In the genomic region with DNA sequence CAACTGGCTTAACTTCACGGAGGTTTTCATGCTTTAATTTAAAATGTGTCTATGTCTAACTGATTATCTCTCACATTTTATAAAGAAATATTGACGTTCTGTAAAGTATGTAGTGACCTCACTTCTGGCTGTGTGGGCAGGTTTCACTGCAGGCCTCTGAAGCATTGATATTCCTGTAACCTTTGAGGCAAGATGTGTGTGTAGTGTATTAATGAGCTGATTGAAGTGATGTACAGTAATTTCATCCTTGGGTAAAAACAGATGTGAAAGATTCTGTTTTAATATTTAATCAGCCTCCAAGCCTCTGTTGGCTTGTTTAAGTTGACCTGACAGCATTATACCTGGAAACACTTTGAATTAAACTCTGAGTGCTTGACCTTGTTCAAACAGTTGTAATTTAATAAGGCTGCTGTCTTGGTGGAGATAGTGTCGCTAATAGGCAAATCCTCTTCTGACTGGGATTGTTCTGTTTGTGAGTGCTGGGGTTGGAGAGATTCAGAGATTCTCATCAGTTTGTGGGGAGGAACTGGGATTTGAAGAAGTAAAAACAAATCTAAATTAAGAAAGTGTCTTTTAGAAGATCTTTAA, we compare ENCODE assay signal across 17 cellular contexts.
DNase-seq lines count a peak whose midpoint lies in the region; ATAC-seq and TF ChIP-seq lines count a peak whose summit lies in the region.
"Had no signal": no experiment of that assay in that cellular context is flagged by ENCODE, and none has a peak within 500 bp of the region (broad histone marks: within the 10 kb centered on the region; RNA-seq: fewer than 3 reads in every experiment).

No MANE protein-coding gene starts in this region.

- H3K27ac ChIP-seq in body of pancreas = peak overlapping the region in 1 of 4 donors; percentile 17
- H3K27ac ChIP-seq: vagina had no signal

- peaks cover 39% of the 10 kb centered on the region for H3K4me1 ChIP-seq in body of pancreas

- 20 to 24% methylated on average over 3 of the region's 3 CpGs for WGBS in body of pancreas, 2 donors

- no peaks in the 10 kb centered on the region for H3K27me3 Mint-ChIP-seq in activated CD4-positive, alpha-beta memory T cell treated with anti-CD3 and anti-CD28 coated beads for 36 hours
- H3K27me3 Mint-ChIP-seq in activated CD4-positive, alpha-beta memory T cell treated with anti-CD3 and anti-CD28 coated beads, Interleukin-2, amount 10 ng/mL, durations not matched to agents 7 days and 5 days = no peaks in the 10 kb centered on the region
- no peaks in the 10 kb centered on the region for H3K27me3 Mint-ChIP-seq in stimulated activated naive CD8-positive, alpha-beta T cell treated with anti-CD3 and anti-CD28 coated beads, Interleukin-15, amount 100 ng/mL, for 72 hours
- H3K27me3 Mint-ChIP-seq: memory B cell; stimulated activated naive CD8-positive, alpha-beta T cell treated with anti-CD3 and anti-CD28 coated beads, Interleukin-15, Interleukin-2, amounts not matched to agents 100 ng/mL and 50 ng/mL, for 24 hours had no signal

- no peaks in the 10 kb centered on the region for H3K36me3 ChIP-seq in body of pancreas (replicated peaks in 1 of 2; ENCODE audit: insufficient read depth in 1 of 2, low read depth in 2 of 2)
- H3K36me3 ChIP-seq: vagina had no signal

- peaks cover 58% of the 10 kb centered on the region for H3K4me1 Mint-ChIP-seq in activated CD4-positive, alpha-beta memory T cell treated with anti-CD3 and anti-CD28 coated beads for 36 hours (ENCODE audit: low read depth)
- H3K4me1 Mint-ChIP-seq in activated CD4-positive, alpha-beta memory T cell treated with anti-CD3 and anti-CD28 coated beads, Interleukin-2, amount 10 ng/mL, durations not matched to agents 7 days and 5 days = peaks cover 46% of the 10 kb centered on the region
- peaks cover 82% of the 10 kb centered on the region for H3K4me1 Mint-ChIP-seq in stimulated activated naive CD8-positive, alpha-beta T cell treated with anti-CD3 and anti-CD28 coated beads, Interleukin-15, amount 100 ng/mL, for 72 hours

- CTCF ChIA-PET in activated CD4-positive, alpha-beta memory T cell treated with anti-CD3 and anti-CD28 coated beads for 36 hours (lab: Charles Lee) = no interaction called here
- CTCF ChIA-PET in activated CD4-positive, alpha-beta memory T cell treated with anti-CD3 and anti-CD28 coated beads, Interleukin-2, amount 10 ng/mL, durations not matched to agents 7 days and 5 days (lab: Charles Lee) = no interaction called here

- TF ChIP-seq CTCF in body of pancreas (IDR thresholded peaks at IDR 0.05) = no peak

- no peaks in the 10 kb centered on the region for H3K36me3 Mint-ChIP-seq in activated CD4-positive, alpha-beta memory T cell treated with anti-CD3 and anti-CD28 coated beads for 36 hours
- H3K36me3 Mint-ChIP-seq in activated CD4-positive, alpha-beta memory T cell treated with anti-CD3 and anti-CD28 coated beads, Interleukin-2, amount 10 ng/mL, durations not matched to agents 7 days and 5 days (ENCODE audit: low read depth) = peaks cover 9% of the 10 kb centered on the region
- H3K36me3 Mint-ChIP-seq: memory B cell had no signal

- POLR2A ChIA-PET in activated CD4-positive, alpha-beta memory T cell treated with anti-CD3 and anti-CD28 coated beads for 36 hours (lab: Charles Lee) = no interaction called here
- POLR2A ChIA-PET in activated CD4-positive, alpha-beta memory T cell treated with anti-CD3 and anti-CD28 coated beads, Interleukin-2, amount 10 ng/mL, durations not matched to agents 7 days and 5 days (lab: Charles Lee) = no interaction called here

- ATAC-seq in body of pancreas = peak; percentile 38
- ATAC-seq in stimulated activated naive CD8-positive, alpha-beta T cell treated with anti-CD3 and anti-CD28 coated beads, Interleukin-15, amount 100 ng/mL, for 72 hours = peak; percentile 54

- no peak for TF ChIP-seq POLR2A in body of pancreas (IDR thresholded peaks at IDR 0.05)

- H3K4me3 Mint-ChIP-seq in activated CD4-positive, alpha-beta memory T cell treated with anti-CD3 and anti-CD28 coated beads for 36 hours = no peak overlapping the region
- H3K4me3 Mint-ChIP-seq in activated CD4-positive, alpha-beta memory T cell treated with anti-CD3 and anti-CD28 coated beads, Interleukin-2, amount 10 ng/mL, durations not matched to agents 7 days and 5 days = no peak overlapping the region
- peak overlapping the region; percentile 1 to 38 for H3K4me3 Mint-ChIP-seq in stimulated activated naive CD8-positive, alpha-beta T cell treated with anti-CD3 and anti-CD28 coated beads, Interleukin-15, amount 100 ng/mL, for 72 hours
- H3K4me3 Mint-ChIP-seq: memory B cell had no signal

- intact Hi-C loops in activated CD4-positive, alpha-beta memory T cell treated with anti-CD3 and anti-CD28 coated beads for 36 hours (cut with micrococcal nuclease) = loop anchor here (5.0 kb wide), 1 partner anchor 76 kb away; no protein-coding TSS in a partner anchor
- intact Hi-C loops in body of pancreas (cut with DNase I) = loop anchor here (10.0 kb wide), 1 partner anchor 113 kb away; no protein-coding TSS in a partner anchor

- H3K9me3 ChIP-seq in body of pancreas = no peaks in the 10 kb centered on the region
- H3K9me3 ChIP-seq: vagina had no signal

- H3K9me3 Mint-ChIP-seq in activated CD4-positive, alpha-beta memory T cell treated with anti-CD3 and anti-CD28 coated beads for 36 hours = no peaks in the 10 kb centered on the region
- H3K9me3 Mint-ChIP-seq in activated CD4-positive, alpha-beta memory T cell treated with anti-CD3 and anti-CD28 coated beads, Interleukin-2, amount 10 ng/mL, durations not matched to agents 7 days and 5 days = peaks cover 2% of the 10 kb centered on the region
- H3K9me3 Mint-ChIP-seq in stimulated activated naive CD8-positive, alpha-beta T cell treated with anti-CD3 and anti-CD28 coated beads, Interleukin-15, amount 100 ng/mL, for 72 hours = no peaks in the 10 kb centered on the region
- H3K9me3 Mint-ChIP-seq: memory B cell; stimulated activated naive CD8-positive, alpha-beta T cell treated with anti-CD3 and anti-CD28 coated beads, Interleukin-15, Interleukin-2, amounts not matched to agents 100 ng/mL and 50 ng/mL, for 24 hours had no signal

- peak; percentile 30 for DNase-seq in activated CD4-positive, alpha-beta memory T cell treated with anti-CD3 and anti-CD28 coated beads for 36 hours
- no peak for DNase-seq in activated CD4-positive, alpha-beta memory T cell treated with anti-CD3 and anti-CD28 coated beads, Interleukin-2, amount 10 ng/mL, durations not matched to agents 7 days and 5 days
- DNase-seq in NCI-H526 treated with DMSO at 0.1 percent for 48 hours (lab: John Stamatoyannopoulos, UW) = peak; percentile 42
- no peak for DNase-seq in body of pancreas
- DNase-seq in stimulated activated naive CD8-positive, alpha-beta T cell treated with anti-CD3 and anti-CD28 coated beads, Interleukin-15, amount 100 ng/mL, for 72 hours = no peak
- DNase-seq in T1000 (lab: John Stamatoyannopoulos, UW) = no peak
- DNase-seq in mesenteric fat pad (ENCODE audit: low spot score) = no peak
- DNase-seq in SHP77 treated with DMSO at 0.1 percent for 48 hours (lab: John Stamatoyannopoulos, UW) = no peak
- DNase-seq: cerebellar nuclear complex; KG1; NCI-H1694; NK-92 treated with Interleukin-12 subunit alpha and Interleukin-12 subunit beta, amount 100 ng/mL, for 24 hours; occipital lobe; SIG-M5 had no signal

- peak overlapping the region; percentile 20 for H3K27ac Mint-ChIP-seq in activated CD4-positive, alpha-beta memory T cell treated with anti-CD3 and anti-CD28 coated beads for 36 hours
- no peak overlapping the region for H3K27ac Mint-ChIP-seq in activated CD4-positive, alpha-beta memory T cell treated with anti-CD3 and anti-CD28 coated beads, Interleukin-2, amount 10 ng/mL, durations not matched to agents 7 days and 5 days
- H3K27ac Mint-ChIP-seq in stimulated activated naive CD8-positive, alpha-beta T cell treated with anti-CD3 and anti-CD28 coated beads, Interleukin-15, amount 100 ng/mL, for 72 hours = peak overlapping the region; percentile 0 to 12

- H3K4me3 ChIP-seq in body of pancreas = no peak overlapping the region
- H3K4me3 ChIP-seq: vagina had no signal

- no peaks in the 10 kb centered on the region for H3K27me3 ChIP-seq in body of pancreas
- H3K27me3 ChIP-seq: vagina had no signal

Comparison
In these comparisons a context has a peak if more than half of its experiments do, and no peak if none do; other contexts are left out.
1. DNase-seq: peak in activated CD4-positive, alpha-beta memory T cell treated with anti-CD3 and anti-CD28 coated beads for 36 hours (single experiment) and NCI-H526 treated with DMSO at 0.1 percent for 48 hours (single experiment); none in activated CD4-positive, alpha-beta memory T cell treated with anti-CD3 and anti-CD28 coated beads, Interleukin-2, amount 10 ng/mL, durations not matched to agents 7 days and 5 days (single experiment), body of pancreas (0 of 4), stimulated activated naive CD8-positive, alpha-beta T cell treated with anti-CD3 and anti-CD28 coated beads, Interleukin-15, amount 100 ng/mL, for 72 hours (0 of 2), T1000 (single experiment), mesenteric fat pad (single experiment) and SHP77 treated with DMSO at 0.1 percent for 48 hours (single experiment).
2. H3K4me3 Mint-ChIP-seq: peak in stimulated activated naive CD8-positive, alpha-beta T cell treated with anti-CD3 and anti-CD28 coated beads, Interleukin-15, amount 100 ng/mL, for 72 hours (2 of 2); none in activated CD4-positive, alpha-beta memory T cell treated with anti-CD3 and anti-CD28 coated beads for 36 hours (single experiment) and activated CD4-positive, alpha-beta memory T cell treated with anti-CD3 and anti-CD28 coated beads, Interleukin-2, amount 10 ng/mL, durations not matched to agents 7 days and 5 days (single experiment).